Comparison of ENCODE assay signal across 28 cellular contexts in genomic region chr18:62736077-62736476, GRCh38.
"Had no signal": no experiment of that assay in that cellular context is flagged by ENCODE, and none has a peak within 500 bp of the region (broad histone marks: within the 10 kb centered on the region; RNA-seq: fewer than 3 reads in every experiment).

No MANE protein-coding gene starts in this region.

- H3K9me3 ChIP-seq: mucosa of descending colon, transverse colon, vagina had no signal

- H3K27me3 Mint-ChIP-seq: effector memory CD8-positive, alpha-beta T cell; naive B cell; natural killer cell treated with Interleukin-12 subunit alpha and Interleukin-12 subunit beta and Interleukin-15 and Interleukin-18, amount 100 ng/mL, for 72 hours; progenitor cell of endocrine pancreas; stimulated activated naive CD8-positive, alpha-beta T cell treated with anti-CD3 and anti-CD28 coated beads, Interleukin-15, amount 100 ng/mL, for 72 hours had no signal

- H3K4me1 ChIP-seq: parathyroid adenoma had no signal

- H3K27ac ChIP-seq: esophagus squamous epithelium, neural progenitor cell, parathyroid adenoma, suprapubic skin, transverse colon, vagina had no signal

- H3K4me2 ChIP-seq: neural progenitor cell, smooth muscle cell had no signal

- H3K4me3 Mint-ChIP-seq: effector memory CD8-positive, alpha-beta T cell; memory B cell; mesothelial cell of epicardium; naive B cell; natural killer cell treated with Interleukin-12 subunit alpha and Interleukin-12 subunit beta and Interleukin-15 and Interleukin-18, amount 100 ng/mL, for 72 hours; neural progenitor cell; stimulated activated naive CD8-positive, alpha-beta T cell treated with anti-CD3 and anti-CD28 coated beads, Interleukin-15, amount 100 ng/mL, for 72 hours had no signal

- DNase-seq: cortex of kidney; effector memory CD8-positive, alpha-beta T cell; erythroblast; esophagus squamous epithelium; foreskin melanocyte; left ventricle myocardium superior; mucosa of descending colon; naive B cell; stimulated activated CD4-positive, alpha-beta T cell treated with anti-CD3 and anti-CD28 coated beads, Interleukin-12 subunit alpha, Interleukin-12 subunit beta, amount 100 ng/mL, for 4 hours; stimulated activated CD4-positive, alpha-beta T cell treated with anti-CD3 and anti-CD28 coated beads, Interleukin-1b, Interleukin-23, amount 100 ng/mL, for 48 hours; stimulated activated CD4-positive, alpha-beta T cell treated with anti-CD3 and anti-CD28 coated beads, Interleukin-4, amount 100 ng/mL, for 1 hour; stimulated activated CD8-positive, alpha-beta memory T cell treated with anti-CD3 and anti-CD28 coated beads, Interleukin-4, amount 100 ng/mL, for 48 hours; stimulated activated naive CD4-positive, alpha-beta T cell; stimulated activated naive CD8-positive, alpha-beta T cell treated with anti-CD3 and anti-CD28 coated beads, Interleukin-15, amount 100 ng/mL, for 72 hours; transverse colon had no signal

- H2AFZ ChIP-seq: neural progenitor cell, parathyroid adenoma had no signal

- H3K9ac ChIP-seq: neural progenitor cell, parathyroid adenoma had no signal

- H3K36me3 ChIP-seq: esophagus squamous epithelium, neural progenitor cell, suprapubic skin, transverse colon, vagina had no signal

- FAIRE-seq: endometrium, keratinocyte had no signal

- ATAC-seq: effector memory CD8-positive, alpha-beta T cell; left ventricle myocardium superior; mucosa of descending colon; natural killer cell treated with Interleukin-12 subunit alpha and Interleukin-12 subunit beta and Interleukin-15 and Interleukin-18, amount 100 ng/mL, for 72 hours; sciatic nerve; stimulated activated naive CD8-positive, alpha-beta T cell treated with anti-CD3 and anti-CD28 coated beads, Interleukin-15, amount 100 ng/mL, for 72 hours had no signal

- H3K27me3 ChIP-seq: esophagus squamous epithelium, neural progenitor cell, suprapubic skin, transverse colon, vagina had no signal

- H3K9me3 Mint-ChIP-seq: effector memory CD8-positive, alpha-beta T cell; natural killer cell treated with Interleukin-12 subunit alpha and Interleukin-12 subunit beta and Interleukin-15 and Interleukin-18, amount 100 ng/mL, for 72 hours had no signal

- H3K4me3 ChIP-seq: esophagus squamous epithelium, lung, mucosa of descending colon, neural progenitor cell, smooth muscle cell, suprapubic skin, transverse colon, vagina had no signal

- H3K27ac Mint-ChIP-seq: effector memory CD8-positive, alpha-beta T cell; memory B cell; mesothelial cell of epicardium; natural killer cell treated with Interleukin-12 subunit alpha and Interleukin-12 subunit beta and Interleukin-15 and Interleukin-18, amount 100 ng/mL, for 72 hours; neural progenitor cell; progenitor cell of endocrine pancreas had no signal
